ENCODE assay signal across 27 cellular contexts in genomic region chr9:127848756-127849504, GRCh38. TPM values are rescaled to one million over a fixed set of nuclear protein-coding genes. Genes with fewer than 3 reads are reported as not detected.
DNase-seq lines count a peak whose midpoint lies in the region; ATAC-seq and TF ChIP-seq lines count a peak whose summit lies in the region.
"Had no signal": no experiment of that assay in that cellular context is flagged by ENCODE, and none has a peak within 500 bp of the region (broad histone marks: within the 10 kb centered on the region; RNA-seq: fewer than 3 reads in every experiment).

No MANE protein-coding gene starts in this region.

- TF ChIP-seq CTCF in HFFc6 (IDR thresholded peaks at IDR 0.05) = no peak
- no peak for TF ChIP-seq CTCF in hepatocyte (IDR thresholded peaks at IDR 0.05; ENCODE audit: poor library complexity)
- TF ChIP-seq CTCF in OCI-LY7 (conservative IDR thresholded peaks at IDR 0.05; ENCODE audit: low read length) = no peak

- DNase-seq in DMS53 (lab: John Stamatoyannopoulos, UW) (peak; percentile 32), DMS53 treated with DMSO at 0.1 percent for 48 hours (lab: John Stamatoyannopoulos, UW; ENCODE audit: unreplicated experiment) (no peak), HFFc6 (no peak), hepatocyte (ENCODE audit: low spot score) (peak; percentile 57), HAP-1 (ENCODE audit: low spot score in 2 of 2) (no peak), OCI-LY7 (ENCODE audit: low spot score) (no peak), GOT3 (lab: John Stamatoyannopoulos, UW) (no peak)
- DNase-seq in stimulated activated effector memory CD8-positive, alpha-beta T cell treated with anti-CD3 and anti-CD28 coated beads, Interleukin-12 subunit alpha, Interleukin-12 subunit beta, amount 100 ng/mL, for 72 hours (ENCODE audit: low spot score in 2 of 2) = no peak
- DNase-seq: activated CD4-positive, CD25-positive, alpha-beta regulatory T cell treated with anti-CD3 and anti-CD28 coated beads, Interleukin-2, amount 50 U/mL, for 72 hours; activated naive CD4-positive, alpha-beta T cell treated with anti-CD3 and anti-CD28 coated beads for 36 hours; activated T-cell treated with anti-CD3 and anti-CD28 coated beads, Interleukin-2, amount 50 U/mL, for 48 hours; amygdala; CD4-positive, alpha-beta memory T cell; cortex of kidney; DMS153; endodermal cell; GF-D8; mammary epithelial cell; NCI-H1436 treated with DMSO at 0.1 percent for 48 hours; NCI-H2171 treated with DMSO at 0.1 percent for 48 hours; NCI-H524 treated with DMSO at 0.1 percent for 48 hours; NK-92 treated with Interleukin-12 subunit alpha and Interleukin-12 subunit beta, amount 100 ng/mL, for 24 hours; nucleus accumbens; SIG-M5; tibial artery had no signal

- no peaks in the 10 kb centered on the region for H3K9me3 ChIP-seq in hepatocyte (ENCODE audit: low read depth)
- no peaks in the 10 kb centered on the region for H3K9me3 ChIP-seq in HAP-1
- H3K9me3 ChIP-seq in OCI-LY7 (ENCODE audit: low read length) = peaks cover 11% of the 10 kb centered on the region; the same call in 1 of the 2 replicates

- H3K36me3 Mint-ChIP-seq in HFFc6 (ENCODE audit: low read depth) = peaks cover 38% of the 10 kb centered on the region
- H3K36me3 Mint-ChIP-seq in stimulated activated effector memory CD8-positive, alpha-beta T cell treated with anti-CD3 and anti-CD28 coated beads, Interleukin-12 subunit alpha, Interleukin-12 subunit beta, amount 100 ng/mL, for 72 hours = peaks cover 4% of the 10 kb centered on the region

- POLR2A ChIA-PET in OCI-LY7 (lab: Charles Lee) = no interaction called here

- peak overlapping the region; percentile 10; the same call in 1 of the 2 replicates for H3K27ac Mint-ChIP-seq in HFFc6
- peak overlapping the region; percentile 21 for H3K27ac Mint-ChIP-seq in stimulated activated effector memory CD8-positive, alpha-beta T cell treated with anti-CD3 and anti-CD28 coated beads, Interleukin-12 subunit alpha, Interleukin-12 subunit beta, amount 100 ng/mL, for 72 hours
- H3K27ac Mint-ChIP-seq: activated naive CD4-positive, alpha-beta T cell treated with anti-CD3 and anti-CD28 coated beads for 36 hours; endodermal cell had no signal

- H3K4me1 Mint-ChIP-seq in HFFc6 (ENCODE audit: low read depth) = peaks cover 52% of the 10 kb centered on the region
- no peaks in the 10 kb centered on the region for H3K4me1 Mint-ChIP-seq in stimulated activated effector memory CD8-positive, alpha-beta T cell treated with anti-CD3 and anti-CD28 coated beads, Interleukin-12 subunit alpha, Interleukin-12 subunit beta, amount 100 ng/mL, for 72 hours
- H3K4me1 Mint-ChIP-seq: endodermal cell had no signal

- H3K9me2 ChIP-seq in hepatocyte (replicated peaks; ENCODE audit: insufficient read depth) = no peaks in the 10 kb centered on the region
- H3K9me2 ChIP-seq in OCI-LY7 (ENCODE audit: insufficient read depth, low read length) = no peaks in the 10 kb centered on the region

- no peak for ATAC-seq in stimulated activated effector memory CD8-positive, alpha-beta T cell treated with anti-CD3 and anti-CD28 coated beads, Interleukin-12 subunit alpha, Interleukin-12 subunit beta, amount 100 ng/mL, for 72 hours

- no TSS peak for BruUV-seq in OCI-LY7 (replicated peaks; lab: Mats Ljungman, UMichigan)

- peaks cover 22% of the 10 kb centered on the region for H3K9me3 Mint-ChIP-seq in HFFc6
- peaks cover 8% of the 10 kb centered on the region for H3K9me3 Mint-ChIP-seq in stimulated activated effector memory CD8-positive, alpha-beta T cell treated with anti-CD3 and anti-CD28 coated beads, Interleukin-12 subunit alpha, Interleukin-12 subunit beta, amount 100 ng/mL, for 72 hours

- H2AFZ ChIP-seq in hepatocyte (no peak overlapping the region), OCI-LY7 (ENCODE audit: low read length) (no peak overlapping the region)

- H3K79me2 ChIP-seq in hepatocyte (no peaks in the 10 kb centered on the region), OCI-LY7 (ENCODE audit: insufficient read depth, low read depth, low read length) (no peaks in the 10 kb centered on the region)

- intact Hi-C loops in OCI-LY7 (cut with micrococcal nuclease; ENCODE audit: unreplicated experiment) = no loop called here

- CTCF ChIA-PET in OCI-LY7 (lab: Charles Lee; ENCODE audit: unreplicated experiment) = no interaction called here

- in situ Hi-C loops in HAP-1 (cut with MboI; ENCODE audit: low sequenced_read_pairs) = no loop called here

- WGBS in hepatocyte (ENCODE audit: low lambda C conversion rate, missing lambda C conversion rate) = 81% methylated on average over 10 of the region's 10 CpGs

- H3K4me1 ChIP-seq in hepatocyte (ENCODE audit: insufficient read depth) (peaks cover 10% of the 10 kb centered on the region), HAP-1 (no peaks in the 10 kb centered on the region), OCI-LY7 (ENCODE audit: insufficient read depth, low read length, poor library complexity, severe bottlenecking) (no peaks in the 10 kb centered on the region)

- no peak overlapping the region for H3K4me2 ChIP-seq in hepatocyte
- no peak overlapping the region for H3K4me2 ChIP-seq in OCI-LY7 (ENCODE audit: low read length)
- H3K4me2 ChIP-seq: smooth muscle cell had no signal

- H3K27me3 Mint-ChIP-seq in HFFc6 (ENCODE audit: insufficient read depth) = no peaks in the 10 kb centered on the region
- H3K27me3 Mint-ChIP-seq: CD4-positive, alpha-beta memory T cell had no signal

- H3K4me3 ChIP-seq in hepatocyte (no peak overlapping the region), HAP-1 (no peak overlapping the region), OCI-LY7 (ENCODE audit: low read depth, low read length, poor library complexity, severe bottlenecking) (no peak overlapping the region)
- H3K4me3 ChIP-seq: smooth muscle cell had no signal

- peak overlapping the region; percentile 86 for H3K27ac ChIP-seq in hepatocyte
- no peak overlapping the region for H3K27ac ChIP-seq in OCI-LY7 (ENCODE audit: low read depth, low read length, poor library complexity, severe bottlenecking)
- H3K27ac ChIP-seq: 22Rv1 had no signal

- H3K27me3 ChIP-seq in hepatocyte = no peaks in the 10 kb centered on the region
- no peaks in the 10 kb centered on the region for H3K27me3 ChIP-seq in HAP-1 (ENCODE audit: low read depth)
- H3K27me3 ChIP-seq: tibial artery had no signal

- H4K20me1 ChIP-seq in hepatocyte (ENCODE audit: insufficient read depth, poor library complexity, severe bottlenecking) (no peaks in the 10 kb centered on the region), OCI-LY7 (ENCODE audit: insufficient read depth, low read length) (no peaks in the 10 kb centered on the region)

- no peaks in the 10 kb centered on the region for H3K36me3 ChIP-seq in hepatocyte (replicated peaks; ENCODE audit: insufficient read depth, low read depth)
- no peaks in the 10 kb centered on the region for H3K36me3 ChIP-seq in HAP-1 (replicated peaks)
- no peaks in the 10 kb centered on the region for H3K36me3 ChIP-seq in OCI-LY7 (ENCODE audit: insufficient read depth, low read length)

- H3K4me3 Mint-ChIP-seq in HFFc6 = no peak overlapping the region
- H3K4me3 Mint-ChIP-seq in stimulated activated effector memory CD8-positive, alpha-beta T cell treated with anti-CD3 and anti-CD28 coated beads, Interleukin-12 subunit alpha, Interleukin-12 subunit beta, amount 100 ng/mL, for 72 hours = no peak overlapping the region
- H3K4me3 Mint-ChIP-seq: activated naive CD4-positive, alpha-beta T cell treated with anti-CD3 and anti-CD28 coated beads for 36 hours; CD4-positive, alpha-beta memory T cell; endodermal cell had no signal

RNA-seq across cellular contexts. Expression of gene ENG, which starts 5.5 kb away (rescaled TPM):
- 100 to 1,000 TPM; 205 to 249 (median 227) TPM for total RNA-seq in HFFc6 (2021; fragmentation: NEBNext Ultra II Directional; extraction: Animal tissue kit (Norgen Biotek cat#: 25700))
- 3.2 and 6.8 TPM in 2 replicates for total RNA-seq in hepatocyte
- polyA plus RNA-seq in hepatocyte = 19.4 and 21.2 TPM in 2 replicates
- not detected in 2 replicates for total RNA-seq in OCI-LY7 (2014; rRNA removed; shearing (Covaris generic))
- total RNA-seq in OCI-LY7 (2022) = not detected in 2 replicates

RNA-seq across cellular contexts. Expression of gene AK1, which starts 28.5 kb away (rescaled TPM):
- total RNA-seq in HFFc6 (2021; fragmentation: NEBNext Ultra II Directional; extraction: Animal tissue kit (Norgen Biotek cat#: 25700)) = 100 to 1,000 TPM; 109 to 130 (median 124) TPM
- total RNA-seq in hepatocyte = 28.3 and 39.8 TPM in 2 replicates
- 85.9 and 91.3 TPM in 2 replicates for polyA plus RNA-seq in hepatocyte
- 10.7 and 19.5 TPM in 2 replicates for total RNA-seq in OCI-LY7 (2014; rRNA removed; shearing (Covaris generic))
- 21.6 and 22.6 TPM in 2 replicates for total RNA-seq in OCI-LY7 (2022)

RNA-seq across cellular contexts. Expression of gene FPGS, which starts 46.2 kb away (rescaled TPM):
- 10 to 100 TPM; 51.9 to 69.2 (median 62.7) TPM for total RNA-seq in HFFc6 (2021; fragmentation: NEBNext Ultra II Directional; extraction: Animal tissue kit (Norgen Biotek cat#: 25700))
- total RNA-seq in hepatocyte (27.4 and 30.9 TPM in 2 replicates), OCI-LY7 (2022) (132 and 165 TPM in 2 replicates)
- polyA plus RNA-seq in hepatocyte = 48.5 and 52.2 TPM in 2 replicates
- total RNA-seq in OCI-LY7 (2014; rRNA removed; shearing (Covaris generic)) = 136 and 147 TPM in 2 replicates

RNA-seq across cellular contexts. Expression of gene ST6GALNAC6, which starts 50.5 kb away (rescaled TPM):
- total RNA-seq in HFFc6 (2021; fragmentation: NEBNext Ultra II Directional; extraction: Animal tissue kit (Norgen Biotek cat#: 25700)) = 10 to 100 TPM; 29.3 to 40.6 (median 34.2) TPM
- 31.8 and 37.3 TPM in 2 replicates for total RNA-seq in hepatocyte
- polyA plus RNA-seq in hepatocyte = 47.7 and 61.2 TPM in 2 replicates
- 38.8 and 43.7 TPM in 2 replicates for total RNA-seq in OCI-LY7 (2014; rRNA removed; shearing (Covaris generic))
- total RNA-seq in OCI-LY7 (2022) = 51.3 and 52.7 TPM in 2 replicates

Comparison
In these comparisons a context has a peak if more than half of its experiments do, and no peak if none do; other contexts are left out.
1. DNase-seq: peak in DMS53 (single experiment) and hepatocyte (single experiment); none in DMS53 treated with DMSO at 0.1 percent for 48 hours (single experiment), HFFc6 (single experiment), stimulated activated effector memory CD8-positive, alpha-beta T cell treated with anti-CD3 and anti-CD28 coated beads, Interleukin-12 subunit alpha, Interleukin-12 subunit beta, amount 100 ng/mL, for 72 hours (0 of 2), HAP-1 (0 of 2), OCI-LY7 (single experiment) and GOT3 (single experiment).
2. RNA of gene ENG, which starts 5.5 kb away (total RNA-seq): 205 to 249 TPM in HFFc6; 3.2 to 6.8 TPM in hepatocyte and not detected in OCI-LY7; every median in the first group is over 10 times any median in the second.